ENCODE assay signal across 17 cellular contexts in the genomic region with DNA sequence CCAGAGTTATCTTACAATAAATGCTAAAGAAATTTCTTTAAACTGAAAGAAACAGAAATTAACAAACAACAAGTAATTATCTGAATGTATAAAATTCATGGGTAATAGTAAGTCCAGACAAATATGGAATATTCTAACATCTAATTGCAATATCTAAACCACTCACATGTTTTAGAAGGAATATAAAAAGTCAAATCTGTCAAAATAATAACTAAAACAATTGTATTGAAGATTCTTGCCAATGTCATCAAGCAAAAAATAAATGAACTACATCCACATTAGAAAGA.
"Had no signal": no experiment of that assay in that cellular context is flagged by ENCODE, and none has a peak within 500 bp of the region (broad histone marks: within the 10 kb centered on the region; RNA-seq: fewer than 3 reads in every experiment).

No MANE protein-coding gene starts in this region.

- DNase-seq: NCI-H1048, NCI-H1092, NCI-H1417 treated with DMSO at 0.1 percent for 48 hours, NCI-H1436, NCI-H1436 treated with DMSO at 0.1 percent for 48 hours, NCI-H1694 treated with DMSO at 0.1 percent for 48 hours, NCI-H187, NCI-H187 treated with DMSO at 0.1 percent for 48 hours, NCI-H2029, NCI-H2029 treated with DMSO at 0.1 percent for 48 hours, NCI-H2081 treated with DMSO at 0.1 percent for 48 hours, NCI-H2107, NCI-H446 treated with DMSO at 0.1 percent for 48 hours, NCI-H510A, NCI-H510A treated with DMSO at 0.1 percent for 48 hours, NCI-H524 treated with DMSO at 0.1 percent for 48 hours had no signal

- H3K4me3 ChIP-seq: MG63 had no signal

- H3K36me3 ChIP-seq: MG63 had no signal

- H3K9me3 ChIP-seq: MG63 had no signal

- H3K27me3 ChIP-seq: MG63 had no signal
